Comparison of ENCODE assay signal across 16 cellular contexts in the genomic region with DNA sequence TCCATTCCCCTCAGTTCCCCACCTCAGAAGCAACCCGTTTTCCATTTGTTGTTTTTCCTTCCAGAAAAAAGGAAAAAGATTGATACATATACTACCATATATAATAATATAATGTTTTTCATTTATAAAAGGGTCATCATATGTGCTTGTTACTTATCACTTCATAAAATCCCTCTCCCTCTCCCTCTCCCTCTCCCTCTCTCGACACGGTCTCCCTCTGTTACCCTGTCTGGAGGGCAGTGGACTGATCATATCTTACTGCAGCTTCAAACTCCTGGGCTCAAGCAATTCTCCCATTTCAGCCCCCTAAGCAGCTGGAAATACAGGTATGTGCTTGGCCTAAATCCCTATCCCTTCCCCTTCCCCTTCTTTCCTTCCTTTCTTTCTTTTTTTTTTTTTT. TPM values are rescaled to one million over a fixed set of nuclear protein-coding genes. Genes with fewer than 3 reads are reported as not detected.
DNase-seq lines count a peak whose midpoint lies in the region; ATAC-seq and TF ChIP-seq lines count a peak whose summit lies in the region.
"Had no signal": no experiment of that assay in that cellular context is flagged by ENCODE, and none has a peak within 500 bp of the region (broad histone marks: within the 10 kb centered on the region; RNA-seq: fewer than 3 reads in every experiment).

No MANE protein-coding gene starts in this region.

- no peaks in the 10 kb centered on the region for H3K36me3 ChIP-seq in BE2C
- no peaks in the 10 kb centered on the region for H3K36me3 ChIP-seq in neural progenitor cell
- H3K36me3 ChIP-seq in smooth muscle cell (ENCODE audit: low read depth), result no peaks in the 10 kb centered on the region
- H3K36me3 ChIP-seq: HAP-1 had no signal

- H3K79me2 ChIP-seq in neural progenitor cell (ENCODE audit: low read depth) (no peaks in the 10 kb centered on the region), smooth muscle cell (ENCODE audit: low read depth) (no peaks in the 10 kb centered on the region)

- H2AFZ ChIP-seq in neural progenitor cell (replicated peaks), result no peak overlapping the region
- no peak overlapping the region for H2AFZ ChIP-seq in smooth muscle cell (ENCODE audit: low read depth)

- no peaks in the 10 kb centered on the region for H4K20me1 ChIP-seq in neural progenitor cell (ENCODE audit: low read depth)
- H4K20me1 ChIP-seq in smooth muscle cell (ENCODE audit: low read depth), result no peaks in the 10 kb centered on the region

- 72% methylated on average over 3 of the region's 3 CpGs for WGBS in smooth muscle cell (ENCODE audit: low lambda C conversion rate)

- peak overlapping the region; percentile 32 for H3K4me3 ChIP-seq in BE2C (ENCODE audit: low read depth, low read length)
- no peak overlapping the region for H3K4me3 ChIP-seq in neural progenitor cell
- H3K4me3 ChIP-seq in smooth muscle cell, result no peak overlapping the region
- H3K4me3 ChIP-seq: A549, HAP-1 had no signal

- H3K4me2 ChIP-seq in neural progenitor cell, result no peak overlapping the region
- no peak overlapping the region for H3K4me2 ChIP-seq in smooth muscle cell
- H3K4me2 ChIP-seq: A549 had no signal

- H3K27me3 ChIP-seq in BE2C (no peaks in the 10 kb centered on the region), neural progenitor cell (no peaks in the 10 kb centered on the region), smooth muscle cell (ENCODE audit: low read depth) (no peaks in the 10 kb centered on the region)

- CTCF ChIA-PET in RWPE1 (lab: Yijun Ruan, JAX), result interaction anchor here (0.6 kb wide), 1 partner anchor 29 kb away, joined by 3 read pairs; no protein-coding TSS in a partner anchor

- H3K27ac Mint-ChIP-seq in neural progenitor cell, result no peak overlapping the region
- H3K27ac Mint-ChIP-seq: CD14-positive monocyte; CD8-positive, alpha-beta T cell had no signal

- H3K9me3 Mint-ChIP-seq in neural progenitor cell, result peaks cover 6% of the 10 kb centered on the region

- no peak for TF ChIP-seq CTCF in BE2C (IDR thresholded peaks at IDR 0.05; ENCODE audit: low read depth, low read length)
- no peak for TF ChIP-seq CTCF in RWPE1 (conservative IDR thresholded peaks at IDR 0.05; ENCODE audit: low read depth)
- no peak for TF ChIP-seq CTCF in neural progenitor cell (IDR thresholded peaks at IDR 0.05)
- TF ChIP-seq CTCF in smooth muscle cell (IDR thresholded peaks at IDR 0.05; ENCODE audit: borderline replicate concordance, insufficient read depth, poor library complexity, severe bottlenecking), result no peak

- no peaks in the 10 kb centered on the region for H3K4me1 ChIP-seq in BE2C
- H3K4me1 ChIP-seq in neural progenitor cell, result no peaks in the 10 kb centered on the region
- no peaks in the 10 kb centered on the region for H3K4me1 ChIP-seq in smooth muscle cell (ENCODE audit: low read depth)
- H3K4me1 ChIP-seq: A549, HAP-1 had no signal

- peaks cover 7% of the 10 kb centered on the region for H3K27me3 Mint-ChIP-seq in neural progenitor cell (ENCODE audit: insufficient read depth, low read depth)

- H3K9ac ChIP-seq in neural progenitor cell (no peak overlapping the region), smooth muscle cell (ENCODE audit: low read depth) (no peak overlapping the region)

- H3K4me3 Mint-ChIP-seq in neural progenitor cell, result peak overlapping the region; percentile 33
- H3K4me3 Mint-ChIP-seq: CD8-positive, alpha-beta T cell had no signal

- H3F3A ChIP-seq in neural progenitor cell (ENCODE audit: low read depth) (no peaks in the 10 kb centered on the region), smooth muscle cell (ENCODE audit: low read depth) (no peaks in the 10 kb centered on the region)

- 0 out of 2 replicates have a peak, but pooled peaks cover 2% of the 10 kb centered on the region for H3K9me3 ChIP-seq in BE2C
- no peaks in the 10 kb centered on the region for H3K9me3 ChIP-seq in neural progenitor cell (ENCODE audit: low read depth)
- no peaks in the 10 kb centered on the region for H3K9me3 ChIP-seq in smooth muscle cell (replicated peaks; ENCODE audit: low read depth)
- H3K9me3 ChIP-seq: A549, HAP-1 had no signal

- DNase-seq in BE2C, result no peak
- DNase-seq in RWPE1 (ENCODE audit: low spot score), result no peak
- DNase-seq in epithelial cell of prostate (ENCODE audit: low read depth, low spot score), result no peak
- DNase-seq in neural progenitor cell (ENCODE audit: low spot score), result no peak
- no peak for DNase-seq in smooth muscle cell (lab: John Stamatoyannopoulos, UW; ENCODE audit: unreplicated experiment)
- DNase-seq in cortex of kidney (lab: John Stamatoyannopoulos, UW), result no peak
- DNase-seq: CD8-positive, alpha-beta T cell; COR-L47; DMS53; GF-D8 had no signal

- no peak for ATAC-seq in HG02623 (IDR thresholded peaks at IDR 0.05; ENCODE audit: unreplicated experiment)
- ATAC-seq: A549; CD8-positive, alpha-beta T cell had no signal

- no peaks in the 10 kb centered on the region for H3K4me1 Mint-ChIP-seq in neural progenitor cell
- H3K4me1 Mint-ChIP-seq: CD14-positive monocyte had no signal

- POLR2A ChIA-PET in RWPE1 (lab: Yijun Ruan, JAX; ENCODE audit: low non-redundant PET), result no interaction called here

- peaks cover 5% of the 10 kb centered on the region for H3K36me3 Mint-ChIP-seq in neural progenitor cell
- H3K36me3 Mint-ChIP-seq: CD14-positive monocyte; CD8-positive, alpha-beta T cell had no signal

- H3K27ac ChIP-seq in RWPE1, result peak overlapping the region; percentile 65
- peak overlapping the region; percentile 60 for H3K27ac ChIP-seq in epithelial cell of prostate
- H3K27ac ChIP-seq in neural progenitor cell, result no peak overlapping the region
- H3K27ac ChIP-seq in smooth muscle cell (ENCODE audit: low read depth), result no peak overlapping the region
- H3K27ac ChIP-seq: A549 had no signal

RNA-seq across cellular contexts. Expression of a gene that starts 17.1 kb away (rescaled TPM):
- polyA plus RNA-seq in BE2C (2012; ENCODE audit: insufficient read depth, insufficient read length, low read depth), result 14.3 TPM
- total RNA-seq in neural progenitor cell (ENCODE audit: low replicate concordance) (42.5 and 43.9 TPM in 2 replicates), smooth muscle cell (6.5 and 16.4 TPM in 2 replicates)
- polyA plus RNA-seq in smooth muscle cell, result 3.6 and 5.9 TPM in 2 replicates
- total RNA-seq: CD8-positive, alpha-beta T cell; HT1080 had no signal
- polyA plus RNA-seq: CD14-positive monocyte had no signal

RNA-seq across cellular contexts. Expression of a gene that starts 25.5 kb away (rescaled TPM):
- 0.65 TPM for polyA plus RNA-seq in BE2C (2012; ENCODE audit: insufficient read depth, insufficient read length, low read depth)
- total RNA-seq in neural progenitor cell (ENCODE audit: low replicate concordance) (0.58 and 0.74 TPM in 2 replicates), smooth muscle cell (not detected in 2 replicates)
- not detected in 2 replicates for polyA plus RNA-seq in smooth muscle cell
- total RNA-seq: HT1080 had no signal
- polyA plus RNA-seq: BJ, CD14-positive monocyte had no signal

RNA-seq across cellular contexts. Expression of a gene that starts 40.9 kb away (rescaled TPM):
- polyA plus RNA-seq in BE2C (2012; ENCODE audit: insufficient read depth, insufficient read length, low read depth), result not detected
- total RNA-seq in neural progenitor cell (ENCODE audit: low replicate concordance) (2.8 and 14.1 TPM in 2 replicates), smooth muscle cell (17.9 and 19.4 TPM in 2 replicates)
- 44.5 and 53.9 TPM in 2 replicates for polyA plus RNA-seq in smooth muscle cell
- total RNA-seq: CD8-positive, alpha-beta T cell; HT1080 had no signal
- polyA plus RNA-seq: CD14-positive monocyte had no signal

RNA-seq across cellular contexts. Expression of a gene that starts 41.4 kb away (rescaled TPM):
- polyA plus RNA-seq in BE2C (2012; ENCODE audit: insufficient read depth, insufficient read length, low read depth), result 0.40 TPM
- total RNA-seq in neural progenitor cell (ENCODE audit: low replicate concordance) (0.09 and 3.9 TPM in 2 replicates), smooth muscle cell (0.49 and 1.0 TPM in 2 replicates)
- polyA plus RNA-seq in smooth muscle cell, result 1.2 TPM in 2 replicates
- total RNA-seq: CD8-positive, alpha-beta T cell; HT1080 had no signal
- polyA plus RNA-seq: A549 had no signal

Comparison
In these comparisons a context has a peak if more than half of its experiments do, and no peak if none do; other contexts are left out.
1. H3K27ac ChIP-seq: peak in RWPE1 (single experiment) and epithelial cell of prostate (single experiment); none in neural progenitor cell (single experiment) and smooth muscle cell (single experiment).